23 cellular contexts compared by ENCODE assay signal in the genomic region with DNA sequence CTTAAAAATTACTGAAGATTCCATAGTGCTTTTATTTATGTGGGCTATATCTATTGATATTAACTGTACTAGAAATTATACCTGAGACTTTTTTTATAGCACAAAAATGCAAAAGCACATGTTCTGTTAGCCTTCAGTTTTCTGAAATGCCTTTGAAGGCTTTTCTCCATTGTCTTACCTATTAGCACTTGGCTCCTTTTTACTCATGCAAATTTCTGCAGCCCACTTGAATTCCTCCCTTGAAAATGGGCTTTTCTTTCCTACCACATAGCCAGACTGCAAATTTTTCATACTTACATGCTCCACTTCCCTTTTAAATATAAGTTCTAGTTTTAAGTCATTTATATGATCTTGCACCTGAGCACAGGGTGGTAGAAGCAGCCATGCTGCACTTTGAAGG.
DNase-seq lines count a peak whose midpoint lies in the region; ATAC-seq and TF ChIP-seq lines count a peak whose summit lies in the region.
"Had no signal": no experiment of that assay in that cellular context is flagged by ENCODE, and none has a peak within 500 bp of the region (broad histone marks: within the 10 kb centered on the region; RNA-seq: fewer than 3 reads in every experiment).

No MANE protein-coding gene starts in this region.

- no peak overlapping the region for H2BK5ac ChIP-seq in H9 (ENCODE audit: insufficient read length, low read length)

- peak overlapping the region; percentile 55 for H3K27ac ChIP-seq in CD4-positive, CD25-positive, alpha-beta regulatory T cell (ENCODE audit: insufficient read depth, low read length, poor library complexity, severe bottlenecking)
- H3K27ac ChIP-seq in H9 (ENCODE audit: insufficient read length, low read depth, low read length), result no peak overlapping the region
- H3K27ac ChIP-seq in SU-DHL-6 (ENCODE audit: low read depth, low read length), result peak overlapping the region; percentile 63
- peak overlapping the region; percentile 9 for H3K27ac ChIP-seq in iPS-20b (ENCODE audit: low read length)
- no peak overlapping the region for H3K27ac ChIP-seq in right lobe of liver
- H3K27ac ChIP-seq: 22Rv1, HL-60, KMS-11 had no signal

- H3K9ac ChIP-seq in H9 (ENCODE audit: extremely low read depth, insufficient read length, low read length), result no peak overlapping the region
- no peak overlapping the region for H3K9ac ChIP-seq in SU-DHL-6 (ENCODE audit: low read length)
- H3K9ac ChIP-seq in iPS-20b (ENCODE audit: low read depth, low read length), result no peak overlapping the region
- H3K9ac ChIP-seq: KMS-11 had no signal

- no peaks in the 10 kb centered on the region for H4K20me1 ChIP-seq in H9 (ENCODE audit: control insufficient read depth, insufficient read depth, insufficient read length)
- H4K20me1 ChIP-seq in SU-DHL-6 (ENCODE audit: low read depth, low read length), result no peaks in the 10 kb centered on the region

- no peak overlapping the region for H2BK120ac ChIP-seq in H9 (ENCODE audit: low read depth, low read length, poor library complexity, severe bottlenecking)

- no peak overlapping the region for H3T11ph ChIP-seq in H9 (ENCODE audit: low read length)

- H3K36me3 ChIP-seq in CD4-positive, CD25-positive, alpha-beta regulatory T cell (ENCODE audit: control insufficient read depth, insufficient read depth, low read length), result no peaks in the 10 kb centered on the region
- H3K36me3 ChIP-seq in SU-DHL-6 (ENCODE audit: low read length) (no peaks in the 10 kb centered on the region), iPS-20b (ENCODE audit: insufficient read depth, low read depth, low read length) (no peaks in the 10 kb centered on the region), right lobe of liver (no peaks in the 10 kb centered on the region)

- no peak overlapping the region for H4K91ac ChIP-seq in H9 (ENCODE audit: insufficient read length, low read depth, low read length)

- no peaks in the 10 kb centered on the region for H3K27me3 ChIP-seq in CD4-positive, CD25-positive, alpha-beta regulatory T cell (ENCODE audit: control insufficient read depth, insufficient read depth, low read length)
- peaks cover 2% of the 10 kb centered on the region; the same call in 1 of the 2 replicates for H3K27me3 ChIP-seq in H9 (ENCODE audit: insufficient read depth, low read length)
- H3K27me3 ChIP-seq in SU-DHL-6 (ENCODE audit: low read length), result no peaks in the 10 kb centered on the region
- no peaks in the 10 kb centered on the region for H3K27me3 ChIP-seq in iPS-20b (ENCODE audit: insufficient read depth, low read length)
- H3K27me3 ChIP-seq in right lobe of liver, result no peaks in the 10 kb centered on the region

- no peak for ATAC-seq in CD4-positive, CD25-positive, alpha-beta regulatory T cell (ENCODE audit: low read depth in 2 of 2)
- ATAC-seq in Right ventricle myocardium inferior (no peak), right lobe of liver (no peak)

- H3F3A ChIP-seq in SU-DHL-6 (ENCODE audit: insufficient read depth), result 0 out of 2 replicates have a peak, but pooled peaks cover 7% of the 10 kb centered on the region

- H3K4me2 ChIP-seq in H9 (ENCODE audit: insufficient read depth, insufficient read length, low read length) (no peak overlapping the region), SU-DHL-6 (ENCODE audit: low read depth, low read length, poor library complexity, severe bottlenecking) (peak overlapping the region; percentile 45)
- H3K4me2 ChIP-seq: KMS-11 had no signal

- no peaks in the 10 kb centered on the region for H3K36me3 Mint-ChIP-seq in CD4-positive, CD25-positive, alpha-beta regulatory T cell
- H3K36me3 Mint-ChIP-seq in H9 (ENCODE audit: insufficient read depth in 1 of 3, low read depth in 3 of 3), result peaks cover 0 to 8% (median 2%) of the 10 kb centered on the region in 3 experiments; a peak in 3 of 7 replicates

- H3K4me3 Mint-ChIP-seq in CD4-positive, CD25-positive, alpha-beta regulatory T cell, result peak overlapping the region in 3 of 4 donors; percentile 9 to 45 (median 10)
- H3K4me3 Mint-ChIP-seq in H9, result no peak overlapping the region; a peak in 1 of 5 replicates
- H3K4me3 Mint-ChIP-seq: HFFc6 had no signal

- H3K79me1 ChIP-seq in H9 (ENCODE audit: insufficient read depth, low read depth, low read length, poor library complexity, severe bottlenecking), result no peaks in the 10 kb centered on the region

- no peaks in the 10 kb centered on the region for H3K27me3 Mint-ChIP-seq in CD4-positive, CD25-positive, alpha-beta regulatory T cell
- no peaks in the 10 kb centered on the region for H3K27me3 Mint-ChIP-seq in H9 (ENCODE audit: low read depth)

- no peaks in the 10 kb centered on the region for H3K9me3 ChIP-seq in CD4-positive, CD25-positive, alpha-beta regulatory T cell (ENCODE audit: control insufficient read depth in 2 of 2, low read length in 2 of 2)
- H3K9me3 ChIP-seq in H9 (ENCODE audit: control insufficient read depth, low read depth, low read length) (no peaks in the 10 kb centered on the region), SU-DHL-6 (ENCODE audit: insufficient read depth, low read length) (no peaks in the 10 kb centered on the region), iPS-20b (ENCODE audit: insufficient read depth, low read depth, low read length) (no peaks in the 10 kb centered on the region), right lobe of liver (no peaks in the 10 kb centered on the region)

- no peak overlapping the region for H3K23ac ChIP-seq in H9 (ENCODE audit: insufficient read length, low read depth, low read length)

- H3K9me2 ChIP-seq in SU-DHL-6 (replicated peaks; ENCODE audit: insufficient read depth, low read length), result no peaks in the 10 kb centered on the region

- DNase-seq in CD4-positive, CD25-positive, alpha-beta regulatory T cell, result no peak
- DNase-seq in H9 (no peak), AG08395 (ENCODE audit: low spot score) (no peak), Right ventricle myocardium inferior (ENCODE audit: missing footprints) (no peak), right lobe of liver (no peak), NCI-H526 (lab: John Stamatoyannopoulos, UW) (no peak)
- DNase-seq: AML-193, C1 segment of cervical spinal cord, DMS79, H7, HFFc6, MV-4-11, NCI-H1105 treated with DMSO at 0.1 percent for 48 hours, NCI-H2029 treated with DMSO at 0.1 percent for 48 hours, NCI-H226, NCI-H524, NCI-H82, Right ventricle myocardium superior had no signal

- intact Hi-C loops in Right ventricle myocardium inferior (cut with DNase I) (no loop called here), right lobe of liver (cut with DNase I) (no loop called here)

- TF ChIP-seq POLR2A in right lobe of liver (IDR thresholded peaks at IDR 0.05), result no peak

- no peak overlapping the region for H4K8ac ChIP-seq in H9 (replicated peaks; ENCODE audit: insufficient read length, low read depth, low read length)

- peak overlapping the region; percentile 59 to 95 (median 75) for H3K27ac Mint-ChIP-seq in CD4-positive, CD25-positive, alpha-beta regulatory T cell
- peak overlapping the region; percentile 6 to 54 (median 42); a peak in 2 of 7 replicates for H3K27ac Mint-ChIP-seq in H9
- H3K27ac Mint-ChIP-seq: HFFc6 had no signal

- H2BK15ac ChIP-seq in H9 (ENCODE audit: low read depth, low read length), result no peak overlapping the region

- no peak overlapping the region for H3K4ac ChIP-seq in H9 (ENCODE audit: low read depth, low read length)

- H3K4me1 ChIP-seq in CD4-positive, CD25-positive, alpha-beta regulatory T cell (ENCODE audit: control insufficient read depth, insufficient read depth, low read length, poor library complexity, severe bottlenecking), result peaks cover 49% of the 10 kb centered on the region
- H3K4me1 ChIP-seq in H9 (ENCODE audit: insufficient read depth, low read length), result peaks cover 6% of the 10 kb centered on the region; the same call in 1 of the 2 replicates
- H3K4me1 ChIP-seq in iPS-20b (ENCODE audit: insufficient read depth, low read length), result peaks cover 22% of the 10 kb centered on the region; the same call in 1 of the 2 replicates
- H3K4me1 ChIP-seq in right lobe of liver, result no peaks in the 10 kb centered on the region

- no peak overlapping the region for H3K18ac ChIP-seq in H9 (ENCODE audit: insufficient read length, low read depth, low read length)

- H4K5ac ChIP-seq in H9 (ENCODE audit: insufficient read length, low read depth, low read length), result no peak overlapping the region

- H2AK5ac ChIP-seq in H9 (ENCODE audit: insufficient read length, low read length), result no peak overlapping the region

- no peaks in the 10 kb centered on the region for H3K79me2 ChIP-seq in H9 (ENCODE audit: insufficient read depth, low read length)
- H3K79me2 ChIP-seq in SU-DHL-6 (ENCODE audit: insufficient read depth, low read length), result no peaks in the 10 kb centered on the region

- H3K14ac ChIP-seq in H9 (ENCODE audit: insufficient read depth, low read length), result no peak overlapping the region

- no peak overlapping the region for H2BK12ac ChIP-seq in H9 (ENCODE audit: insufficient read length, low read depth, low read length)

- H3K9me3 Mint-ChIP-seq in CD4-positive, CD25-positive, alpha-beta regulatory T cell, result peaks cover 0 to 4% (median 0%) of the 10 kb centered on the region in 7 donors
- H3K9me3 Mint-ChIP-seq in H9, result peaks cover 2 to 6% of the 10 kb centered on the region in 2 experiments; a peak in 2 of 5 replicates
- H3K9me3 Mint-ChIP-seq: HFFc6 had no signal

- H2BK20ac ChIP-seq in H9 (ENCODE audit: low read depth, low read length, poor library complexity, severe bottlenecking), result no peak overlapping the region

- H3K56ac ChIP-seq in H9 (ENCODE audit: insufficient read length, low read depth, low read length), result no peak overlapping the region

- H3K23me2 ChIP-seq in H9 (ENCODE audit: insufficient read length, low read depth, low read length, poor library complexity, severe bottlenecking), result no peaks in the 10 kb centered on the region

- no peak overlapping the region for H2AFZ ChIP-seq in H9 (ENCODE audit: low read length)
- no peak overlapping the region for H2AFZ ChIP-seq in SU-DHL-6 (ENCODE audit: low read depth, low read length, severe bottlenecking)

- H3K4me3 ChIP-seq in CD4-positive, CD25-positive, alpha-beta regulatory T cell (ENCODE audit: low read depth, low read length), result peak overlapping the region; percentile 14
- H3K4me3 ChIP-seq in SU-DHL-6 (ENCODE audit: insufficient read depth, low read length, poor library complexity, severe bottlenecking), result no peak overlapping the region
- H3K4me3 ChIP-seq in iPS-20b (ENCODE audit: low read length), result peak overlapping the region; percentile 15; the same call in 1 of the 2 replicates
- no peak overlapping the region for H3K4me3 ChIP-seq in right lobe of liver

- H3K4me1 Mint-ChIP-seq in CD4-positive, CD25-positive, alpha-beta regulatory T cell, result peaks cover 32 to 53% (median 43%) of the 10 kb centered on the region in 4 donors
- H3K4me1 Mint-ChIP-seq in H9, result peaks cover 30 to 38% of the 10 kb centered on the region in 2 experiments

- TF ChIP-seq CTCF in H9 (conservative IDR thresholded peaks at IDR 0.05) (no peak), SU-DHL-6 (IDR thresholded peaks at IDR 0.05; ENCODE audit: insufficient read depth, low read length, poor library complexity, severe bottlenecking) (no peak), right lobe of liver (IDR thresholded peaks at IDR 0.05) (no peak)

Comparison
In these comparisons a context has a peak if more than half of its experiments do, and no peak if none do; other contexts are left out.
1. H3K27ac ChIP-seq: peak in CD4-positive, CD25-positive, alpha-beta regulatory T cell (single experiment), SU-DHL-6 (single experiment) and iPS-20b (single experiment); none in H9 (single experiment) and right lobe of liver (0 of 3).
2. H3K4me3 ChIP-seq: peak in CD4-positive, CD25-positive, alpha-beta regulatory T cell (single experiment) and iPS-20b (single experiment); none in SU-DHL-6 (single experiment) and right lobe of liver (0 of 3).
3. H3K4me3 Mint-ChIP-seq: peak in CD4-positive, CD25-positive, alpha-beta regulatory T cell (3 of 4); none in H9 (0 of 2).